16 cellular contexts compared by ENCODE assay signal in the genomic region with DNA sequence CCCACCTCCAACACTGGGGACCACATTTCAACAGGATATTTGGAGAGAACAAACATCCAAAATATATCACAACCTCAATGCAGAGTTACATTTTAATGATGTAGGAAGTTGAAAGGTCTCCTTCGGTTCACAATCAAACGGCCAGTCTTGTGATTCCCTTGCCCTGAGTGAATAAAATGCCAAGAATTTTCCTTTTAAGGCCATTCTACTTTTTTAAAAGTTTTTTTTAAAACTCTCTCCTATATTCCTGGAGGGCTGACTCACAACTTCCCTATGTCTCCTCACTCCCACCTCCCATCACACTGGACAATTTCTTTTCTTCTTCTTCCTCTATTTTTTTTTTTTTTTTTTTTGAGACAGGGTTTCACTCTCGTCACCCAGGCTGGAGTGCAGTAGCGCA.
DNase-seq lines count a peak whose midpoint lies in the region; ATAC-seq and TF ChIP-seq lines count a peak whose summit lies in the region.
"Had no signal": no experiment of that assay in that cellular context is flagged by ENCODE, and none has a peak within 500 bp of the region (broad histone marks: within the 10 kb centered on the region; RNA-seq: fewer than 3 reads in every experiment).

No MANE protein-coding gene starts in this region.

- ATAC-seq in omental fat pad (ENCODE audit: low FRiP score) = peak; percentile 68
- ATAC-seq: K562 had no signal

- H3K4me3 Mint-ChIP-seq in chondrocyte (ENCODE audit: unreplicated experiment) = no peak overlapping the region
- H3K4me3 Mint-ChIP-seq in activated naive CD4-positive, alpha-beta T cell treated with anti-CD3 and anti-CD28 coated beads for 36 hours = no peak overlapping the region
- H3K4me3 Mint-ChIP-seq: B cell; CD4-positive, alpha-beta T cell; HFFc6 had no signal

- DNase-seq in EH (ENCODE audit: low read depth) = peak; percentile 53
- no peak for DNase-seq in chondrocyte (ENCODE audit: low spot score)
- no peak for DNase-seq in omental fat pad (ENCODE audit: low spot score)
- no peak for DNase-seq in activated naive CD4-positive, alpha-beta T cell treated with anti-CD3 and anti-CD28 coated beads for 36 hours
- no peak for DNase-seq in DMS53 (lab: John Stamatoyannopoulos, UW)
- no peak for DNase-seq in DMS53 treated with DMSO at 0.1 percent for 48 hours (lab: John Stamatoyannopoulos, UW; ENCODE audit: unreplicated experiment)
- DNase-seq: C1 segment of cervical spinal cord; Calu3; CD4-positive, alpha-beta T cell; DMS 273 treated with DMSO at 0.1 percent for 48 hours; DND-41; GF-D8; HCEC 1CT; HFFc6 had no signal

- H3K36me3 Mint-ChIP-seq in chondrocyte (ENCODE audit: low read depth) = peaks cover 1% of the 10 kb centered on the region
- H3K36me3 Mint-ChIP-seq in activated naive CD4-positive, alpha-beta T cell treated with anti-CD3 and anti-CD28 coated beads for 36 hours (ENCODE audit: low read depth) = no peaks in the 10 kb centered on the region

- peaks cover 6% of the 10 kb centered on the region for H3K9me3 Mint-ChIP-seq in chondrocyte (ENCODE audit: low read depth)
- peaks cover 10% of the 10 kb centered on the region for H3K9me3 Mint-ChIP-seq in activated naive CD4-positive, alpha-beta T cell treated with anti-CD3 and anti-CD28 coated beads for 36 hours

- peak overlapping the region; percentile 74 for H3K27ac Mint-ChIP-seq in chondrocyte (ENCODE audit: unreplicated experiment)
- no peak overlapping the region for H3K27ac Mint-ChIP-seq in activated naive CD4-positive, alpha-beta T cell treated with anti-CD3 and anti-CD28 coated beads for 36 hours
- H3K27ac Mint-ChIP-seq: B cell; CD4-positive, alpha-beta T cell; HFFc6 had no signal

- peaks cover 11% of the 10 kb centered on the region for H3K4me1 Mint-ChIP-seq in chondrocyte (ENCODE audit: low read depth)
- no peaks in the 10 kb centered on the region for H3K4me1 Mint-ChIP-seq in activated naive CD4-positive, alpha-beta T cell treated with anti-CD3 and anti-CD28 coated beads for 36 hours (ENCODE audit: low read depth)
- H3K4me1 Mint-ChIP-seq: B cell had no signal

- intact Hi-C loops in activated naive CD4-positive, alpha-beta T cell treated with anti-CD3 and anti-CD28 coated beads for 36 hours (cut with micrococcal nuclease) = no loop called here

- TF ChIP-seq CTCF in chondrocyte (IDR thresholded peaks at IDR 0.05) (no peak), omental fat pad (IDR thresholded peaks at IDR 0.05) (no peak)

- CTCF ChIA-PET in activated naive CD4-positive, alpha-beta T cell treated with anti-CD3 and anti-CD28 coated beads for 36 hours (lab: Charles Lee) = no interaction called here

- no peaks in the 10 kb centered on the region for H3K27me3 Mint-ChIP-seq in chondrocyte (ENCODE audit: low read depth)
- H3K27me3 Mint-ChIP-seq in activated naive CD4-positive, alpha-beta T cell treated with anti-CD3 and anti-CD28 coated beads for 36 hours (ENCODE audit: low read depth) = no peaks in the 10 kb centered on the region
- H3K27me3 Mint-ChIP-seq: CD4-positive, alpha-beta T cell had no signal
